In genomic region chr4:138982754-138983153, GRCh38 we compare ENCODE assay signal across 16 cellular contexts. TPM values are rescaled to one million over a fixed set of nuclear protein-coding genes. Genes with fewer than 3 reads are reported as not detected.
DNase-seq lines count a peak whose midpoint lies in the region; ATAC-seq, FAIRE-seq and TF ChIP-seq lines count a peak whose summit lies in the region.
"Had no signal": no experiment of that assay in that cellular context is flagged by ENCODE, and none has a peak within 500 bp of the region (broad histone marks: within the 10 kb centered on the region; RNA-seq: fewer than 3 reads in every experiment).

No MANE protein-coding gene starts in this region.

- peak overlapping the region; percentile 22 to 75 (median 63) for H3K27ac ChIP-seq in thyroid gland

- H3K27me3 Mint-ChIP-seq in IgD-negative memory B cell (no peaks in the 10 kb centered on the region), naive B cell (no peaks in the 10 kb centered on the region)
- no peaks in the 10 kb centered on the region for H3K27me3 Mint-ChIP-seq in activated CD8-positive, alpha-beta T cell treated with anti-CD3 and anti-CD28 coated beads for 36 hours
- H3K27me3 Mint-ChIP-seq: activated CD4-positive, alpha-beta T cell treated with anti-CD3 and anti-CD28 coated beads, Interleukin-2, amount 10 ng/mL, durations not matched to agents 24 days and 14 days; brain; naive thymus-derived CD4-positive, alpha-beta T cell had no signal

- intact Hi-C loops in thyroid gland (cut with DNase I) = no loop called here
- intact Hi-C loops in activated CD8-positive, alpha-beta T cell treated with anti-CD3 and anti-CD28 coated beads for 36 hours (cut with micrococcal nuclease) = no loop called here

- CTCF ChIA-PET in activated CD8-positive, alpha-beta T cell treated with anti-CD3 and anti-CD28 coated beads for 36 hours (lab: Charles Lee) = no interaction called here

- POLR2A ChIA-PET in activated CD8-positive, alpha-beta T cell treated with anti-CD3 and anti-CD28 coated beads for 36 hours (lab: Charles Lee) = no interaction called here

- peaks cover 3 to 10% of the 10 kb centered on the region in 2 donors for H3K4me1 ChIP-seq in thyroid gland

- WGBS in thyroid gland, 2 donors = 90 to 94% methylated on average over 7 of the region's 7 CpGs

- H3K36me3 Mint-ChIP-seq in IgD-negative memory B cell = no peaks in the 10 kb centered on the region
- no peaks in the 10 kb centered on the region for H3K36me3 Mint-ChIP-seq in naive B cell
- H3K36me3 Mint-ChIP-seq in activated CD8-positive, alpha-beta T cell treated with anti-CD3 and anti-CD28 coated beads for 36 hours (ENCODE audit: low read depth) = no peaks in the 10 kb centered on the region
- H3K36me3 Mint-ChIP-seq: brain; naive thymus-derived CD4-positive, alpha-beta T cell had no signal

- H3K4me3 Mint-ChIP-seq in IgD-negative memory B cell (no peak overlapping the region), naive B cell (peak overlapping the region in 4 of 8 donors; percentile 21 to 44 (median 38))
- no peak overlapping the region for H3K4me3 Mint-ChIP-seq in activated CD8-positive, alpha-beta T cell treated with anti-CD3 and anti-CD28 coated beads for 36 hours
- H3K4me3 Mint-ChIP-seq: activated CD4-positive, alpha-beta T cell treated with anti-CD3 and anti-CD28 coated beads, Interleukin-2, amount 10 ng/mL, durations not matched to agents 24 days and 14 days; brain; naive thymus-derived CD4-positive, alpha-beta T cell had no signal

- H3K9me3 ChIP-seq in thyroid gland = no peaks in the 10 kb centered on the region
- H3K9me3 ChIP-seq: BLaER1 treated with 17β-estradiol and CSF1 and Interleukin-3, amounts not matched to agents 10 nM and 100 nM; SK-N-SH had no signal

- peak; percentile 24 for DNase-seq in bronchial epithelial cell (ENCODE audit: low read depth)
- no peak for DNase-seq in naive B cell
- DNase-seq in thyroid gland = no peak
- no peak for DNase-seq in activated CD8-positive, alpha-beta T cell treated with anti-CD3 and anti-CD28 coated beads for 36 hours
- no peak for DNase-seq in epidermal melanocyte (ENCODE audit: insufficient read length, low spot score)
- DNase-seq in stimulated activated CD4-positive, alpha-beta T cell treated with anti-CD3 and anti-CD28 coated beads, Interleukin-4, amount 100 ng/mL, for 24 hours = no peak
- DNase-seq: activated CD4-positive, alpha-beta T cell treated with anti-CD3 and anti-CD28 coated beads, Interleukin-2, amount 10 ng/mL, durations not matched to agents 24 days and 14 days; activated naive CD4-positive, alpha-beta T cell treated with Interleukin-2 at 50 U/mL for 16 hours; effector CD4-positive, alpha-beta T cell; naive thymus-derived CD4-positive, alpha-beta T cell; NCI-H2081 treated with DMSO at 0.1 percent for 48 hours; NCI-H526; SK-N-SH had no signal

- H3K4me1 Mint-ChIP-seq in IgD-negative memory B cell = peaks cover 7 to 11% (median 7%) of the 10 kb centered on the region in 3 donors
- H3K4me1 Mint-ChIP-seq in naive B cell = peaks cover 15 to 29% (median 21%) of the 10 kb centered on the region in 3 donors
- no peaks in the 10 kb centered on the region for H3K4me1 Mint-ChIP-seq in activated CD8-positive, alpha-beta T cell treated with anti-CD3 and anti-CD28 coated beads for 36 hours (ENCODE audit: low read depth)
- H3K4me1 Mint-ChIP-seq: activated CD4-positive, alpha-beta T cell treated with anti-CD3 and anti-CD28 coated beads, Interleukin-2, amount 10 ng/mL, durations not matched to agents 24 days and 14 days had no signal

- H3K27ac Mint-ChIP-seq in IgD-negative memory B cell (peak overlapping the region in 2 of 3 donors; percentile 53 to 97), naive B cell (peak overlapping the region; percentile 38 to 99 (median 86))
- H3K27ac Mint-ChIP-seq in activated CD8-positive, alpha-beta T cell treated with anti-CD3 and anti-CD28 coated beads for 36 hours = no peak overlapping the region
- H3K27ac Mint-ChIP-seq: activated CD4-positive, alpha-beta T cell treated with anti-CD3 and anti-CD28 coated beads, Interleukin-2, amount 10 ng/mL, durations not matched to agents 24 days and 14 days; naive thymus-derived CD4-positive, alpha-beta T cell had no signal

- TF ChIP-seq POLR2A in thyroid gland (IDR thresholded peaks at IDR 0.05) = no peak

- no peak overlapping the region for H3K4me3 ChIP-seq in bronchial epithelial cell (ENCODE audit: low read depth, low read length)
- H3K4me3 ChIP-seq in thyroid gland (replicated peaks in 1 of 3) = no peak overlapping the region
- H3K4me3 ChIP-seq: BLaER1 treated with 17β-estradiol and CSF1 and Interleukin-3, amounts not matched to agents 10 nM and 100 nM had no signal

- FAIRE-seq in bronchial epithelial cell (lab: Jason Lieb, UNC) = no peak

- H3K27me3 ChIP-seq in bronchial epithelial cell (ENCODE audit: control insufficient read depth, insufficient read depth, low read length) = no peaks in the 10 kb centered on the region
- H3K27me3 ChIP-seq in thyroid gland = no peaks in the 10 kb centered on the region
- H3K27me3 ChIP-seq: BLaER1 treated with 17β-estradiol and CSF1 and Interleukin-3, amounts not matched to agents 10 nM and 100 nM had no signal

- H3K36me3 ChIP-seq in bronchial epithelial cell (ENCODE audit: control insufficient read depth, insufficient read depth, low read length) (no peaks in the 10 kb centered on the region), thyroid gland (no peaks in the 10 kb centered on the region)
- H3K36me3 ChIP-seq: BLaER1 treated with 17β-estradiol and CSF1 and Interleukin-3, amounts not matched to agents 10 nM and 100 nM had no signal

- ATAC-seq in naive B cell (ENCODE audit: low read depth in 2 of 2) = no peak
- ATAC-seq in activated CD8-positive, alpha-beta T cell treated with anti-CD3 and anti-CD28 coated beads for 36 hours = no peak
- ATAC-seq: naive thymus-derived CD4-positive, alpha-beta T cell had no signal

- TF ChIP-seq CTCF in bronchial epithelial cell (IDR thresholded peaks at IDR 0.05; ENCODE audit: insufficient read depth, low read length, severe bottlenecking) = no peak
- TF ChIP-seq CTCF in thyroid gland (IDR thresholded peaks at IDR 0.05) = no peak
- no peak for TF ChIP-seq CTCF in activated CD8-positive, alpha-beta T cell treated with anti-CD3 and anti-CD28 coated beads for 36 hours (IDR thresholded peaks at IDR 0.05)

- H3K9me3 Mint-ChIP-seq in IgD-negative memory B cell (no peaks in the 10 kb centered on the region), naive B cell (no peaks in the 10 kb centered on the region)
- no peaks in the 10 kb centered on the region for H3K9me3 Mint-ChIP-seq in activated CD8-positive, alpha-beta T cell treated with anti-CD3 and anti-CD28 coated beads for 36 hours
- H3K9me3 Mint-ChIP-seq: activated CD4-positive, alpha-beta T cell treated with anti-CD3 and anti-CD28 coated beads, Interleukin-2, amount 10 ng/mL, durations not matched to agents 24 days and 14 days; brain had no signal

RNA-seq across cellular contexts. Expression of gene NOCT, which starts 32.8 kb away (rescaled TPM):
- polyA plus RNA-seq in IgD-negative memory B cell = 0.69 TPM
- 8.4 and 12.0 TPM in 2 replicates for total RNA-seq in bronchial epithelial cell
- 1 to 10 TPM in 3 of 6 donors, under 1 TPM in 2, not detected in 1; 0.41 to 4.3 (median 1.3) TPM for polyA plus RNA-seq in naive B cell (ENCODE audit: low read depth in 6 of 6)
- 10 to 100 TPM in 1 of 4 donors, 1 to 10 TPM in 3; 4.0 to 11.5 (median 6.6) TPM for total RNA-seq in thyroid gland
- total RNA-seq in activated CD8-positive, alpha-beta T cell treated with anti-CD3 and anti-CD28 coated beads for 36 hours = 10 to 100 TPM; 21.5 to 24.9 TPM
